1 cellular context compared by ENCODE assay signal in the genomic region with DNA sequence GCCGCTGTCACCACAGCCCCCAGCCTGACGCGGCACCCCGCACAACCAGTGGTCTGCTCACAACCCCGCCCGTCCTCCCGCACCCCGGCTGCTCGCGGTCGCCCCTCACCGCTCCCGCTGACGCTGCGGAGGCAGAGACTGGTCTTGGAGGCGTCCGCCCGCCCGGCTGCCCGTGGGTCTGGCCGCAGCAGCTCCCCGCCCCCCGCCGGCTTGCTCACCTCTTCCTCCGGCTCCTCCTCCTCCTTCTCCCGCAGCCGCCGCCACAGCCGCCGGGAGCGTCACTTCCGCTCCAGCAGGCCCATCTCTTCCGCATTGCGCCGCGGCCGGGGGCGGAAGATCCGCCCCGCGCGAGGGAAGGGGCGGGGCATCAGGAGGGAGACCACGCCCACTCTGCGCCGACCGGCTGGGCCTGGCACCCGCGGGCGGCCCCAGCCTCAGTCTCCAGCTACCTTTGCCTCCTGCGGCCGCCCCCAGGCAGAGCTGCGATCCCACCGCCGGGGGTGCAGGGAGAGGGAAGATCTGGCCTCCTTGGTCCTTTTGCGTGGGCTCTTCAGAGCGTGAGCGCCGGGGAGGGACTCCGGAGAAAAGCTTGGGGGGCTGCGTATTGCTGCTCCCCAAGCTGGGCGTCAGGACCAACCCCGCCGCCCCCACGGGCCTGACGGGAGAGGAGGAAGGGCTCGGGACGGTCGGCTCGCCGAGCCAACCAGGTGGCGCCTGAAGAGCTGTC.
TF ChIP-seq lines count a peak whose summit lies in the region.

A gene with protein sequence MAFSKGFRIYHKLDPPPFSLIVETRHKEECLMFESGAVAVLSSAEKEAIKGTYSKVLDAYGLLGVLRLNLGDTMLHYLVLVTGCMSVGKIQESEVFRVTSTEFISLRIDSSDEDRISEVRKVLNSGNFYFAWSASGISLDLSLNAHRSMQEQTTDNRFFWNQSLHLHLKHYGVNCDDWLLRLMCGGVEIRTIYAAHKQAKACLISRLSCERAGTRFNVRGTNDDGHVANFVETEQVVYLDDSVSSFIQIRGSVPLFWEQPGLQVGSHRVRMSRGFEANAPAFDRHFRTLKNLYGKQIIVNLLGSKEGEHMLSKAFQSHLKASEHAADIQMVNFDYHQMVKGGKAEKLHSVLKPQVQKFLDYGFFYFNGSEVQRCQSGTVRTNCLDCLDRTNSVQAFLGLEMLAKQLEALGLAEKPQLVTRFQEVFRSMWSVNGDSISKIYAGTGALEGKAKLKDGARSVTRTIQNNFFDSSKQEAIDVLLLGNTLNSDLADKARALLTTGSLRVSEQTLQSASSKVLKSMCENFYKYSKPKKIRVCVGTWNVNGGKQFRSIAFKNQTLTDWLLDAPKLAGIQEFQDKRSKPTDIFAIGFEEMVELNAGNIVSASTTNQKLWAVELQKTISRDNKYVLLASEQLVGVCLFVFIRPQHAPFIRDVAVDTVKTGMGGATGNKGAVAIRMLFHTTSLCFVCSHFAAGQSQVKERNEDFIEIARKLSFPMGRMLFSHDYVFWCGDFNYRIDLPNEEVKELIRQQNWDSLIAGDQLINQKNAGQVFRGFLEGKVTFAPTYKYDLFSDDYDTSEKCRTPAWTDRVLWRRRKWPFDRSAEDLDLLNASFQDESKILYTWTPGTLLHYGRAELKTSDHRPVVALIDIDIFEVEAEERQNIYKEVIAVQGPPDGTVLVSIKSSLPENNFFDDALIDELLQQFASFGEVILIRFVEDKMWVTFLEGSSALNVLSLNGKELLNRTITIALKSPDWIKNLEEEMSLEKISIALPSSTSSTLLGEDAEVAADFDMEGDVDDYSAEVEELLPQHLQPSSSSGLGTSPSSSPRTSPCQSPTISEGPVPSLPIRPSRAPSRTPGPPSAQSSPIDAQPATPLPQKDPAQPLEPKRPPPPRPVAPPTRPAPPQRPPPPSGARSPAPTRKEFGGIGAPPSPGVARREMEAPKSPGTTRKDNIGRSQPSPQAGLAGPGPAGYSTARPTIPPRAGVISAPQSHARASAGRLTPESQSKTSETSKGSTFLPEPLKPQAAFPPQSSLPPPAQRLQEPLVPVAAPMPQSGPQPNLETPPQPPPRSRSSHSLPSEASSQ (N-terminal part only) (minus strand): TSS at position 286 of the 727 bp plus-strand sequence. CDS start 1,118 bp downstream, outside the sequence.

TF ChIP-seq in H1, 55 proteins besides CTCF, POLR2A, EP300 and RAD21 (continues in another document):
- TF ChIP-seq SAP30 (IDR thresholded peaks at IDR 0.05; ENCODE audit: insufficient read depth, insufficient replicate concordance, low read length): no peak
- TF ChIP-seq, protein P1, sequence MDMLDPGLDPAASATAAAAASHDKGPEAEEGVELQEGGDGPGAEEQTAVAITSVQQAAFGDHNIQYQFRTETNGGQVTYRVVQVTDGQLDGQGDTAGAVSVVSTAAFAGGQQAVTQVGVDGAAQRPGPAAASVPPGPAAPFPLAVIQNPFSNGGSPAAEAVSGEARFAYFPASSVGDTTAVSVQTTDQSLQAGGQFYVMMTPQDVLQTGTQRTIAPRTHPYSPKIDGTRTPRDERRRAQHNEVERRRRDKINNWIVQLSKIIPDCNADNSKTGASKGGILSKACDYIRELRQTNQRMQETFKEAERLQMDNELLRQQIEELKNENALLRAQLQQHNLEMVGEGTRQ (IDR thresholded peaks at IDR 0.05; ENCODE audit: low read length): no peak
- peak; percentile 96 for TF ChIP-seq CTBP2 (IDR thresholded peaks at IDR 0.05; ENCODE audit: borderline replicate concordance, insufficient read depth, insufficient read length, low read length)
- no peak for TF ChIP-seq KDM1A (IDR thresholded peaks at IDR 0.05; ENCODE audit: borderline replicate concordance, low read length)
- no peak for TF ChIP-seq SUZ12 (IDR thresholded peaks at IDR 0.05; ENCODE audit: low read length)
- no peak for TF ChIP-seq SP2 (IDR thresholded peaks at IDR 0.05; ENCODE audit: low read length)
- peak; percentile 86; the same call in 1 of the 2 replicates for TF ChIP-seq EGR1 (IDR thresholded peaks at IDR 0.05; ENCODE audit: borderline replicate concordance, low read depth, low read length)
- TF ChIP-seq RFX5 (IDR thresholded peaks at IDR 0.05; ENCODE audit: borderline replicate concordance, low read depth, low read length): no peak
- no peak for TF ChIP-seq SP4 (IDR thresholded peaks at IDR 0.05; ENCODE audit: low read length)
- no peak for TF ChIP-seq RNF2 (IDR thresholded peaks at IDR 0.05; ENCODE audit: borderline replicate concordance, low read depth, low read length, missing control alignments, poor library complexity, severe bottlenecking)
- TF ChIP-seq CBX8 (IDR thresholded peaks at IDR 0.05; ENCODE audit: borderline replicate concordance, low read depth, low read length): no peak
- TF ChIP-seq BCL11A (IDR thresholded peaks at IDR 0.05; ENCODE audit: low read depth in 2 of 2, low read length in 2 of 2): no peak
- TF ChIP-seq NRF1 (IDR thresholded peaks at IDR 0.05; ENCODE audit: low read depth, low read length): no peak
- TF ChIP-seq SIN3A (conservative IDR thresholded peaks at IDR 0.05 in 1 of 2, IDR thresholded peaks at IDR 0.05 in 1 of 2; ENCODE audit: low read depth in 1 of 2, low read length in 2 of 2): peak in 1 of 2 experiments; percentile 99
- TF ChIP-seq ASH2L (IDR thresholded peaks at IDR 0.05; ENCODE audit: low read length): peak; percentile 72
- TF ChIP-seq TCF12 (IDR thresholded peaks at IDR 0.05; ENCODE audit: low read depth, low read length): no peak; the same call in 1 of the 2 replicates
- TF ChIP-seq TEAD4 (IDR thresholded peaks at IDR 0.05; ENCODE audit: low read depth, low read length): peak; percentile 87
- no peak for TF ChIP-seq CBX5 (IDR thresholded peaks at IDR 0.05; ENCODE audit: low read depth, low read length)
- no peak for TF ChIP-seq MAFK (IDR thresholded peaks at IDR 0.05; ENCODE audit: low read depth, low read length)
- TF ChIP-seq CHD1 (IDR thresholded peaks at IDR 0.05; ENCODE audit: low read depth, low read length): no peak
- TF ChIP-seq TAF7 (optimal IDR thresholded peaks at IDR 0.05; ENCODE audit: borderline replicate concordance, low read depth, low read length): peak; percentile 80
- TF ChIP-seq RBBP5 (IDR thresholded peaks at IDR 0.05; ENCODE audit: borderline replicate concordance, low read depth, low read length): peak; percentile 76
- no peak for TF ChIP-seq BACH1 (IDR thresholded peaks at IDR 0.05; ENCODE audit: low read length)
- TF ChIP-seq POU5F1 (IDR thresholded peaks at IDR 0.05; ENCODE audit: low read depth, low read length): no peak
- peak; percentile 74; the same call in 1 of the 2 replicates for TF ChIP-seq POLR2AphosphoS5 (IDR thresholded peaks at IDR 0.05; ENCODE audit: low read depth, low read length)
- TF ChIP-seq CREB1 (IDR thresholded peaks at IDR 0.05): peak; percentile 84
- no peak for TF ChIP-seq HDAC6 (IDR thresholded peaks at IDR 0.05; ENCODE audit: low read depth, low read length)
- TF ChIP-seq HDAC2 (IDR thresholded peaks at IDR 0.05; ENCODE audit: borderline replicate concordance in 1 of 2, low read depth in 2 of 2, low read length in 2 of 2): peak; percentile 67 to 82; a peak in 2 of 4 replicates
- peak; percentile 78 for TF ChIP-seq KDM4A (IDR thresholded peaks at IDR 0.05; ENCODE audit: low read depth, low read length, severe bottlenecking)
- no peak for TF ChIP-seq SP1 (IDR thresholded peaks at IDR 0.05; ENCODE audit: low read depth, low read length)
- TF ChIP-seq, protein P2, sequence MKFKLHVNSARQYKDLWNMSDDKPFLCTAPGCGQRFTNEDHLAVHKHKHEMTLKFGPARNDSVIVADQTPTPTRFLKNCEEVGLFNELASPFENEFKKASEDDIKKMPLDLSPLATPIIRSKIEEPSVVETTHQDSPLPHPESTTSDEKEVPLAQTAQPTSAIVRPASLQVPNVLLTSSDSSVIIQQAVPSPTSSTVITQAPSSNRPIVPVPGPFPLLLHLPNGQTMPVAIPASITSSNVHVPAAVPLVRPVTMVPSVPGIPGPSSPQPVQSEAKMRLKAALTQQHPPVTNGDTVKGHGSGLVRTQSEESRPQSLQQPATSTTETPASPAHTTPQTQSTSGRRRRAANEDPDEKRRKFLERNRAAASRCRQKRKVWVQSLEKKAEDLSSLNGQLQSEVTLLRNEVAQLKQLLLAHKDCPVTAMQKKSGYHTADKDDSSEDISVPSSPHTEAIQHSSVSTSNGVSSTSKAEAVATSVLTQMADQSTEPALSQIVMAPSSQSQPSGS (IDR thresholded peaks at IDR 0.05; ENCODE audit: low read length): no peak
- no peak for TF ChIP-seq CEBPB (IDR thresholded peaks at IDR 0.05; ENCODE audit: low read depth, low read length)
- TF ChIP-seq SIX5 (IDR thresholded peaks at IDR 0.05; ENCODE audit: low read depth, low read length): no peak
- TF ChIP-seq, protein P3, sequence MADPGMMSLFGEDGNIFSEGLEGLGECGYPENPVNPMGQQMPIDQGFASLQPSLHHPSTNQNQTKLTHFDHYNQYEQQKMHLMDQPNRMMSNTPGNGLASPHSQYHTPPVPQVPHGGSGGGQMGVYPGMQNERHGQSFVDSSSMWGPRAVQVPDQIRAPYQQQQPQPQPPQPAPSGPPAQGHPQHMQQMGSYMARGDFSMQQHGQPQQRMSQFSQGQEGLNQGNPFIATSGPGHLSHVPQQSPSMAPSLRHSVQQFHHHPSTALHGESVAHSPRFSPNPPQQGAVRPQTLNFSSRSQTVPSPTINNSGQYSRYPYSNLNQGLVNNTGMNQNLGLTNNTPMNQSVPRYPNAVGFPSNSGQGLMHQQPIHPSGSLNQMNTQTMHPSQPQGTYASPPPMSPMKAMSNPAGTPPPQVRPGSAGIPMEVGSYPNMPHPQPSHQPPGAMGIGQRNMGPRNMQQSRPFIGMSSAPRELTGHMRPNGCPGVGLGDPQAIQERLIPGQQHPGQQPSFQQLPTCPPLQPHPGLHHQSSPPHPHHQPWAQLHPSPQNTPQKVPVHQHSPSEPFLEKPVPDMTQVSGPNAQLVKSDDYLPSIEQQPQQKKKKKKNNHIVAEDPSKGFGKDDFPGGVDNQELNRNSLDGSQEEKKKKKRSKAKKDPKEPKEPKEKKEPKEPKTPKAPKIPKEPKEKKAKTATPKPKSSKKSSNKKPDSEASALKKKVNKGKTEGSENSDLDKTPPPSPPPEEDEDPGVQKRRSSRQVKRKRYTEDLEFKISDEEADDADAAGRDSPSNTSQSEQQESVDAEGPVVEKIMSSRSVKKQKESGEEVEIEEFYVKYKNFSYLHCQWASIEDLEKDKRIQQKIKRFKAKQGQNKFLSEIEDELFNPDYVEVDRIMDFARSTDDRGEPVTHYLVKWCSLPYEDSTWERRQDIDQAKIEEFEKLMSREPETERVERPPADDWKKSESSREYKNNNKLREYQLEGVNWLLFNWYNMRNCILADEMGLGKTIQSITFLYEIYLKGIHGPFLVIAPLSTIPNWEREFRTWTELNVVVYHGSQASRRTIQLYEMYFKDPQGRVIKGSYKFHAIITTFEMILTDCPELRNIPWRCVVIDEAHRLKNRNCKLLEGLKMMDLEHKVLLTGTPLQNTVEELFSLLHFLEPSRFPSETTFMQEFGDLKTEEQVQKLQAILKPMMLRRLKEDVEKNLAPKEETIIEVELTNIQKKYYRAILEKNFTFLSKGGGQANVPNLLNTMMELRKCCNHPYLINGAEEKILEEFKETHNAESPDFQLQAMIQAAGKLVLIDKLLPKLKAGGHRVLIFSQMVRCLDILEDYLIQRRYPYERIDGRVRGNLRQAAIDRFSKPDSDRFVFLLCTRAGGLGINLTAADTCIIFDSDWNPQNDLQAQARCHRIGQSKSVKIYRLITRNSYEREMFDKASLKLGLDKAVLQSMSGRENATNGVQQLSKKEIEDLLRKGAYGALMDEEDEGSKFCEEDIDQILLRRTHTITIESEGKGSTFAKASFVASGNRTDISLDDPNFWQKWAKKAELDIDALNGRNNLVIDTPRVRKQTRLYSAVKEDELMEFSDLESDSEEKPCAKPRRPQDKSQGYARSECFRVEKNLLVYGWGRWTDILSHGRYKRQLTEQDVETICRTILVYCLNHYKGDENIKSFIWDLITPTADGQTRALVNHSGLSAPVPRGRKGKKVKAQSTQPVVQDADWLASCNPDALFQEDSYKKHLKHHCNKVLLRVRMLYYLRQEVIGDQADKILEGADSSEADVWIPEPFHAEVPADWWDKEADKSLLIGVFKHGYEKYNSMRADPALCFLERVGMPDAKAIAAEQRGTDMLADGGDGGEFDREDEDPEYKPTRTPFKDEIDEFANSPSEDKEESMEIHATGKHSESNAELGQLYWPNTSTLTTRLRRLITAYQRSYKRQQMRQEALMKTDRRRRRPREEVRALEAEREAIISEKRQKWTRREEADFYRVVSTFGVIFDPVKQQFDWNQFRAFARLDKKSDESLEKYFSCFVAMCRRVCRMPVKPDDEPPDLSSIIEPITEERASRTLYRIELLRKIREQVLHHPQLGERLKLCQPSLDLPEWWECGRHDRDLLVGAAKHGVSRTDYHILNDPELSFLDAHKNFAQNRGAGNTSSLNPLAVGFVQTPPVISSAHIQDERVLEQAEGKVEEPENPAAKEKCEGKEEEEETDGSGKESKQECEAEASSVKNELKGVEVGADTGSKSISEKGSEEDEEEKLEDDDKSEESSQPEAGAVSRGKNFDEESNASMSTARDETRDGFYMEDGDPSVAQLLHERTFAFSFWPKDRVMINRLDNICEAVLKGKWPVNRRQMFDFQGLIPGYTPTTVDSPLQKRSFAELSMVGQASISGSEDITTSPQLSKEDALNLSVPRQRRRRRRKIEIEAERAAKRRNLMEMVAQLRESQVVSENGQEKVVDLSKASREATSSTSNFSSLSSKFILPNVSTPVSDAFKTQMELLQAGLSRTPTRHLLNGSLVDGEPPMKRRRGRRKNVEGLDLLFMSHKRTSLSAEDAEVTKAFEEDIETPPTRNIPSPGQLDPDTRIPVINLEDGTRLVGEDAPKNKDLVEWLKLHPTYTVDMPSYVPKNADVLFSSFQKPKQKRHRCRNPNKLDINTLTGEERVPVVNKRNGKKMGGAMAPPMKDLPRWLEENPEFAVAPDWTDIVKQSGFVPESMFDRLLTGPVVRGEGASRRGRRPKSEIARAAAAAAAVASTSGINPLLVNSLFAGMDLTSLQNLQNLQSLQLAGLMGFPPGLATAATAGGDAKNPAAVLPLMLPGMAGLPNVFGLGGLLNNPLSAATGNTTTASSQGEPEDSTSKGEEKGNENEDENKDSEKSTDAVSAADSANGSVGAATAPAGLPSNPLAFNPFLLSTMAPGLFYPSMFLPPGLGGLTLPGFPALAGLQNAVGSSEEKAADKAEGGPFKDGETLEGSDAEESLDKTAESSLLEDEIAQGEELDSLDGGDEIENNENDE (IDR thresholded peaks at IDR 0.05; ENCODE audit: insufficient replicate concordance, low read length): no peak
- TF ChIP-seq, protein P4, sequence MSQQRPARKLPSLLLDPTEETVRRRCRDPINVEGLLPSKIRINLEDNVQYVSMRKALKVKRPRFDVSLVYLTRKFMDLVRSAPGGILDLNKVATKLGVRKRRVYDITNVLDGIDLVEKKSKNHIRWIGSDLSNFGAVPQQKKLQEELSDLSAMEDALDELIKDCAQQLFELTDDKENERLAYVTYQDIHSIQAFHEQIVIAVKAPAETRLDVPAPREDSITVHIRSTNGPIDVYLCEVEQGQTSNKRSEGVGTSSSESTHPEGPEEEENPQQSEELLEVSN (IDR thresholded peaks at IDR 0.05): no peak
- peak; percentile 55; the same call in 1 of the 2 replicates for TF ChIP-seq PHF8 (conservative IDR thresholded peaks at IDR 0.05; ENCODE audit: low read depth, low read length)
- TF ChIP-seq FOSL1 (IDR thresholded peaks at IDR 0.05; ENCODE audit: insufficient read depth, low read depth, low read length): no peak
- TF ChIP-seq SIRT6 (IDR thresholded peaks at IDR 0.05; ENCODE audit: low read length): no peak
- peak; percentile 91 for TF ChIP-seq TAF1 (IDR thresholded peaks at IDR 0.05; ENCODE audit: low read depth, low read length)
- no peak for TF ChIP-seq BRCA1 (IDR thresholded peaks at IDR 0.05; ENCODE audit: low read depth, low read length)
- TF ChIP-seq RXRA (IDR thresholded peaks at IDR 0.05; ENCODE audit: insufficient read depth, low read depth, low read length): no peak
- TF ChIP-seq SRF (IDR thresholded peaks at IDR 0.05; ENCODE audit: low read depth, low read length): no peak
- no peak for TF ChIP-seq KDM5A (IDR thresholded peaks at IDR 0.05; ENCODE audit: low read length)
- TF ChIP-seq ZNF274 (IDR thresholded peaks at IDR 0.05; ENCODE audit: borderline replicate concordance, extremely low read depth, low read length): no peak
- no peak for TF ChIP-seq YY1 (IDR thresholded peaks at IDR 0.05; ENCODE audit: low read depth, low read length)
